Comparison of ENCODE assay signal across 37 cellular contexts in genomic region chr16:83554096-83554495, GRCh38.
"Had no signal": no experiment of that assay in that cellular context is flagged by ENCODE, and none has a peak within 500 bp of the region (broad histone marks: within the 10 kb centered on the region; RNA-seq: fewer than 3 reads in every experiment).

No MANE protein-coding gene starts in this region.

- H3K27ac Mint-ChIP-seq: activated CD4-positive, alpha-beta memory T cell treated with anti-CD3 and anti-CD28 coated beads, Interleukin-2, amount 10 ng/mL, durations not matched to agents 7 days and 5 days; activated CD8-positive, alpha-beta memory T cell treated with anti-CD3 and anti-CD28 coated beads, Interleukin-2, amount 10 ng/mL, durations not matched to agents 7 days and 5 days; activated naive CD4-positive, alpha-beta T cell treated with anti-CD3 and anti-CD28 coated beads, Interleukin-2, amount 50 U/mL, for 24 hours; activated naive CD8-positive, alpha-beta T cell treated with anti-CD3 and anti-CD28 coated beads, Interleukin-2, amount 10 ng/mL, durations not matched to agents 7 days and 5 days; activated T-helper 17 cell treated with anti-CD3 and anti-CD28 coated beads, Interleukin-2, amount 50 U/mL, for 72 hours had no signal

- H3K4me1 Mint-ChIP-seq: activated CD4-positive, alpha-beta memory T cell treated with anti-CD3 and anti-CD28 coated beads, Interleukin-2, amount 10 ng/mL, durations not matched to agents 7 days and 5 days; activated CD8-positive, alpha-beta memory T cell treated with anti-CD3 and anti-CD28 coated beads, Interleukin-2, amount 10 ng/mL, durations not matched to agents 7 days and 5 days; activated naive CD4-positive, alpha-beta T cell treated with anti-CD3 and anti-CD28 coated beads, Interleukin-2, amount 50 U/mL, for 24 hours; activated naive CD8-positive, alpha-beta T cell treated with anti-CD3 and anti-CD28 coated beads, Interleukin-2, amount 10 ng/mL, durations not matched to agents 7 days and 5 days; activated T-helper 17 cell treated with anti-CD3 and anti-CD28 coated beads, Interleukin-2, amount 50 U/mL, for 72 hours had no signal

- H3K27ac ChIP-seq: adrenal gland, body of pancreas, breast epithelium, RWPE1, WERI-Rb-1 had no signal

- H3K36me3 Mint-ChIP-seq: activated CD8-positive, alpha-beta memory T cell treated with anti-CD3 and anti-CD28 coated beads, Interleukin-2, amount 10 ng/mL, durations not matched to agents 7 days and 5 days; activated naive CD4-positive, alpha-beta T cell treated with anti-CD3 and anti-CD28 coated beads, Interleukin-2, amount 50 U/mL, for 24 hours; activated naive CD8-positive, alpha-beta T cell treated with anti-CD3 and anti-CD28 coated beads, Interleukin-2, amount 10 ng/mL, durations not matched to agents 7 days and 5 days had no signal

- H3K36me3 ChIP-seq: adrenal gland, breast epithelium, MG63, WERI-Rb-1 had no signal

- H3K4me3 Mint-ChIP-seq: activated CD4-positive, alpha-beta memory T cell treated with anti-CD3 and anti-CD28 coated beads, Interleukin-2, amount 10 ng/mL, durations not matched to agents 7 days and 5 days; activated CD8-positive, alpha-beta memory T cell treated with anti-CD3 and anti-CD28 coated beads, Interleukin-2, amount 10 ng/mL, durations not matched to agents 7 days and 5 days; activated naive CD4-positive, alpha-beta T cell treated with anti-CD3 and anti-CD28 coated beads, Interleukin-2, amount 50 U/mL, for 24 hours; activated naive CD8-positive, alpha-beta T cell treated with anti-CD3 and anti-CD28 coated beads, Interleukin-2, amount 10 ng/mL, durations not matched to agents 7 days and 5 days; activated T-helper 17 cell treated with anti-CD3 and anti-CD28 coated beads, Interleukin-2, amount 50 U/mL, for 72 hours had no signal

- H3K4me3 ChIP-seq: adrenal gland, body of pancreas, breast epithelium, MG63 had no signal

- ATAC-seq: activated CD8-positive, alpha-beta memory T cell treated with anti-CD3 and anti-CD28 coated beads, Interleukin-2, amount 10 ng/mL, durations not matched to agents 7 days and 5 days; activated T-helper 17 cell treated with anti-CD3 and anti-CD28 coated beads, Interleukin-2, amount 50 U/mL, for 72 hours; body of pancreas; Panc1; Right ventricle myocardium inferior had no signal

- H3K9me3 ChIP-seq: adrenal gland, body of pancreas, breast epithelium, MG63 had no signal

- H3K27me3 Mint-ChIP-seq: activated CD4-positive, alpha-beta memory T cell treated with anti-CD3 and anti-CD28 coated beads, Interleukin-2, amount 10 ng/mL, durations not matched to agents 7 days and 5 days; activated CD8-positive, alpha-beta memory T cell treated with anti-CD3 and anti-CD28 coated beads, Interleukin-2, amount 10 ng/mL, durations not matched to agents 7 days and 5 days; activated naive CD4-positive, alpha-beta T cell treated with anti-CD3 and anti-CD28 coated beads, Interleukin-2, amount 50 U/mL, for 24 hours; activated naive CD8-positive, alpha-beta T cell treated with anti-CD3 and anti-CD28 coated beads, Interleukin-2, amount 10 ng/mL, durations not matched to agents 7 days and 5 days had no signal

- DNase-seq: activated CD4-positive, alpha-beta memory T cell treated with anti-CD3 and anti-CD28 coated beads, Interleukin-2, amount 10 ng/mL, durations not matched to agents 7 days and 5 days; activated CD4-positive, alpha-beta T cell treated with anti-CD3 and anti-CD28 coated beads for 1 hour; activated CD4-positive, alpha-beta T cell treated with anti-CD3 and anti-CD28 coated beads for 48 hours; activated CD4-positive, CD25-positive, alpha-beta regulatory T cell; activated CD8-positive, alpha-beta memory T cell treated with anti-CD3 and anti-CD28 coated beads for 24 hours; activated CD8-positive, alpha-beta memory T cell treated with anti-CD3 and anti-CD28 coated beads, Interleukin-2, amount 10 ng/mL, durations not matched to agents 7 days and 5 days; activated CD8-positive, alpha-beta memory T cell treated with anti-CD3 and anti-CD28 coated beads, Interleukin-2, amount 50 U/mL, for 48 hours; activated effector memory CD4-positive, alpha-beta T cell treated with anti-CD3 and anti-CD28 coated beads, Interleukin-2, amount 50 U/mL, for 16 hours; activated naive CD4-positive, alpha-beta T cell; activated naive CD8-positive, alpha-beta T cell treated with anti-CD3 and anti-CD28 coated beads, Interleukin-2, amount 10 ng/mL, durations not matched to agents 7 days and 5 days; activated T-cell treated with anti-CD3 and anti-CD28 coated beads, Interleukin-2, amount 50 U/mL, for 48 hours; adrenal gland; body of pancreas; Karpas-422; KBM-7; MG63; NCI-H1105; NCI-H1417 treated with DMSO at 0.1 percent for 48 hours; NCI-H187 treated with DMSO at 0.1 percent for 48 hours; NCI-H2081 treated with DMSO at 0.1 percent for 48 hours; NCI-H226; NCI-H446 treated with DMSO at 0.1 percent for 48 hours; NCI-H524; NCI-H69; NCI-H82; SIG-M5; SW 1271; T-helper 1 cell; T-helper 2 cell; T-helper 9 cell; WERI-Rb-1 had no signal

- H3K9me3 Mint-ChIP-seq: activated naive CD4-positive, alpha-beta T cell treated with anti-CD3 and anti-CD28 coated beads, Interleukin-2, amount 50 U/mL, for 24 hours had no signal

- H3K27me3 ChIP-seq: adrenal gland, body of pancreas, breast epithelium, MG63 had no signal

- H3K4me1 ChIP-seq: adrenal gland, body of pancreas, breast epithelium had no signal
